10 cellular contexts compared by ENCODE assay signal in genomic region chr15:84638103-84638502, GRCh38. TPM values are rescaled to one million over a fixed set of nuclear protein-coding genes. Genes with fewer than 3 reads are reported as not detected.
DNase-seq lines count a peak whose midpoint lies in the region; ATAC-seq and TF ChIP-seq lines count a peak whose summit lies in the region.
"Had no signal": no experiment of that assay in that cellular context is flagged by ENCODE, and none has a peak within 500 bp of the region (broad histone marks: within the 10 kb centered on the region; RNA-seq: fewer than 3 reads in every experiment).

No MANE protein-coding gene starts in this region.

- H3K9me3 ChIP-seq in CD8-positive, alpha-beta memory T cell (ENCODE audit: low read length): no peaks in the 10 kb centered on the region
- H3K9me3 ChIP-seq in HUES48 (ENCODE audit: control insufficient read depth, insufficient read depth, low read length) (no peaks in the 10 kb centered on the region), hepatocyte (ENCODE audit: low read depth) (no peaks in the 10 kb centered on the region), neural progenitor cell (ENCODE audit: low read depth) (no peaks in the 10 kb centered on the region)

- H3K9me3 Mint-ChIP-seq in CD8-positive, alpha-beta memory T cell: no peaks in the 10 kb centered on the region
- H3K9me3 Mint-ChIP-seq in activated CD8-positive, alpha-beta T cell treated with anti-CD3 and anti-CD28 coated beads for 36 hours: no peaks in the 10 kb centered on the region
- H3K9me3 Mint-ChIP-seq in neural progenitor cell: no peaks in the 10 kb centered on the region

- no peak overlapping the region for H3K27ac ChIP-seq in CD8-positive, alpha-beta memory T cell (ENCODE audit: low read depth, low read length)
- peak overlapping the region; percentile 39 for H3K27ac ChIP-seq in HUES48 (ENCODE audit: low read depth, low read length)
- H3K27ac ChIP-seq in hepatocyte: no peak overlapping the region
- H3K27ac ChIP-seq in neural progenitor cell: no peak overlapping the region

- H3K79me2 ChIP-seq in hepatocyte (peaks cover 25% of the 10 kb centered on the region), neural progenitor cell (ENCODE audit: low read depth) (no peaks in the 10 kb centered on the region)

- H3K4me3 ChIP-seq in CD8-positive, alpha-beta memory T cell (ENCODE audit: low read length): no peak overlapping the region
- H3K4me3 ChIP-seq in HUES48 (ENCODE audit: low read depth, low read length) (no peak overlapping the region), hepatocyte (no peak overlapping the region), neural progenitor cell (no peak overlapping the region)

- no peak for ATAC-seq in activated CD8-positive, alpha-beta T cell treated with anti-CD3 and anti-CD28 coated beads for 36 hours
- ATAC-seq in HG03432 (IDR thresholded peaks at IDR 0.05; ENCODE audit: unreplicated experiment): no peak

- H3K36me3 Mint-ChIP-seq in CD8-positive, alpha-beta memory T cell: peaks cover 0 to 64% (median 10%) of the 10 kb centered on the region in 3 donors
- peaks cover 71% of the 10 kb centered on the region for H3K36me3 Mint-ChIP-seq in activated CD8-positive, alpha-beta T cell treated with anti-CD3 and anti-CD28 coated beads for 36 hours (ENCODE audit: low read depth)
- peaks cover 31% of the 10 kb centered on the region for H3K36me3 Mint-ChIP-seq in neural progenitor cell

- peaks cover 10% of the 10 kb centered on the region for H4K20me1 ChIP-seq in hepatocyte (ENCODE audit: insufficient read depth, poor library complexity, severe bottlenecking)
- peaks cover 22% of the 10 kb centered on the region for H4K20me1 ChIP-seq in neural progenitor cell (ENCODE audit: low read depth)

- intact Hi-C loops in activated CD8-positive, alpha-beta T cell treated with anti-CD3 and anti-CD28 coated beads for 36 hours (cut with micrococcal nuclease): loop anchor here (10.0 kb wide), 1 partner anchor 53 kb away; no protein-coding TSS in a partner anchor

- H3K4me3 Mint-ChIP-seq in CD8-positive, alpha-beta memory T cell: peak overlapping the region in 3 of 7 donors; percentile 1 to 67 (median 12)
- H3K4me3 Mint-ChIP-seq in activated CD8-positive, alpha-beta T cell treated with anti-CD3 and anti-CD28 coated beads for 36 hours: no peak overlapping the region
- no peak overlapping the region for H3K4me3 Mint-ChIP-seq in neural progenitor cell

- H3K4me1 Mint-ChIP-seq in CD8-positive, alpha-beta memory T cell: peaks cover 25 to 30% (median 25%) of the 10 kb centered on the region in 3 donors
- peaks cover 41% of the 10 kb centered on the region for H3K4me1 Mint-ChIP-seq in activated CD8-positive, alpha-beta T cell treated with anti-CD3 and anti-CD28 coated beads for 36 hours (ENCODE audit: low read depth)
- H3K4me1 Mint-ChIP-seq in neural progenitor cell: peaks cover 14% of the 10 kb centered on the region

- POLR2A ChIA-PET in CD8-positive, alpha-beta memory T cell (lab: Charles Lee): interaction anchor here (0.6 to 0.9 kb wide), 2 partner anchors 15 to 67 kb away, joined by 3 read pairs; no protein-coding TSS in a partner anchor
- POLR2A ChIA-PET in activated CD8-positive, alpha-beta T cell treated with anti-CD3 and anti-CD28 coated beads for 36 hours (lab: Charles Lee): interaction anchor here (0.7 to 1.2 kb wide), 2 partner anchors 9 to 16 kb away, joined by 3 to 5 read pairs; partner anchors contain the start of gene WDR73

- H3K9me2 ChIP-seq in hepatocyte (replicated peaks; ENCODE audit: insufficient read depth): no peaks in the 10 kb centered on the region

- no peak overlapping the region for H2AFZ ChIP-seq in hepatocyte
- no peak overlapping the region for H2AFZ ChIP-seq in neural progenitor cell (replicated peaks)

- H3K9ac ChIP-seq in HUES48 (ENCODE audit: low read depth, low read length) (no peak overlapping the region; the same call in 1 of the 2 replicates), neural progenitor cell (no peak overlapping the region)

- CTCF ChIA-PET in CD8-positive, alpha-beta memory T cell (lab: Charles Lee): interaction anchor here (1.0 to 1.5 kb wide), 4 partner anchors 9 to 29 kb away, joined by 3 to 4 read pairs (median 4); no protein-coding TSS in a partner anchor
- CTCF ChIA-PET in activated CD8-positive, alpha-beta T cell treated with anti-CD3 and anti-CD28 coated beads for 36 hours (lab: Charles Lee): interaction anchor here (0.6 to 1.7 kb wide), 6 partner anchors 16 to 65 kb away, joined by 3 to 7 read pairs (median 3); partner anchors contain the start of genes WDR73 and ZSCAN2

- H3K4me2 ChIP-seq in hepatocyte (no peak overlapping the region), neural progenitor cell (no peak overlapping the region)

- WGBS in hepatocyte (ENCODE audit: low lambda C conversion rate, missing lambda C conversion rate): 80% methylated on average over 3 of the region's 3 CpGs

- no peak for TF ChIP-seq CTCF in activated CD8-positive, alpha-beta T cell treated with anti-CD3 and anti-CD28 coated beads for 36 hours (IDR thresholded peaks at IDR 0.05)
- TF ChIP-seq CTCF in hepatocyte (IDR thresholded peaks at IDR 0.05; ENCODE audit: poor library complexity): peak; percentile 26
- no peak for TF ChIP-seq CTCF in neural progenitor cell (IDR thresholded peaks at IDR 0.05)

- no peak for DNase-seq in CD8-positive, alpha-beta memory T cell
- no peak for DNase-seq in activated CD8-positive, alpha-beta T cell treated with anti-CD3 and anti-CD28 coated beads for 36 hours
- DNase-seq in hepatocyte (ENCODE audit: low spot score): peak; percentile 39
- no peak for DNase-seq in neural progenitor cell (ENCODE audit: low spot score)
- no peak for DNase-seq in stimulated activated CD4-positive, alpha-beta T cell treated with anti-CD3 and anti-CD28 coated beads, Interleukin-12 subunit alpha, Interleukin-12 subunit beta, amount 100 ng/mL, for 4 hours
- DNase-seq in NCI-H748 treated with DMSO at 0.1 percent for 48 hours (lab: John Stamatoyannopoulos, UW): no peak
- DNase-seq: activated gamma-delta T cell, NCI-H524 had no signal

- H3K27ac Mint-ChIP-seq in CD8-positive, alpha-beta memory T cell: peak overlapping the region in 5 of 8 donors; percentile 20 to 89 (median 66)
- peak overlapping the region; percentile 78 for H3K27ac Mint-ChIP-seq in activated CD8-positive, alpha-beta T cell treated with anti-CD3 and anti-CD28 coated beads for 36 hours
- no peak overlapping the region for H3K27ac Mint-ChIP-seq in neural progenitor cell

- no peaks in the 10 kb centered on the region for H3K27me3 ChIP-seq in CD8-positive, alpha-beta memory T cell (ENCODE audit: insufficient read depth, low read length, poor library complexity, severe bottlenecking)
- H3K27me3 ChIP-seq in HUES48 (ENCODE audit: control insufficient read depth, insufficient read depth, low read length): peaks cover 15% of the 10 kb centered on the region
- no peaks in the 10 kb centered on the region for H3K27me3 ChIP-seq in hepatocyte
- H3K27me3 ChIP-seq in neural progenitor cell: peaks cover 32% of the 10 kb centered on the region

- peaks cover 30% of the 10 kb centered on the region for H3K4me1 ChIP-seq in CD8-positive, alpha-beta memory T cell (ENCODE audit: insufficient read depth, low read length)
- peaks cover 9% of the 10 kb centered on the region; the same call in 1 of the 2 replicates for H3K4me1 ChIP-seq in HUES48 (ENCODE audit: control insufficient read depth, insufficient read depth, low read length)
- H3K4me1 ChIP-seq in hepatocyte (ENCODE audit: insufficient read depth): peaks cover 10% of the 10 kb centered on the region
- peaks cover 7% of the 10 kb centered on the region for H3K4me1 ChIP-seq in neural progenitor cell

- peaks cover 24% of the 10 kb centered on the region for H3F3A ChIP-seq in neural progenitor cell (ENCODE audit: low read depth)

- peaks cover 32% of the 10 kb centered on the region for H3K36me3 ChIP-seq in CD8-positive, alpha-beta memory T cell (ENCODE audit: insufficient read depth, low read length)
- H3K36me3 ChIP-seq in HUES48 (ENCODE audit: control insufficient read depth, insufficient read depth, low read length) (peaks cover 38% of the 10 kb centered on the region), hepatocyte (replicated peaks; ENCODE audit: insufficient read depth, low read depth) (no peaks in the 10 kb centered on the region), neural progenitor cell (no peaks in the 10 kb centered on the region)

- H3K27me3 Mint-ChIP-seq in CD8-positive, alpha-beta memory T cell: no peaks in the 10 kb centered on the region
- H3K27me3 Mint-ChIP-seq in activated CD8-positive, alpha-beta T cell treated with anti-CD3 and anti-CD28 coated beads for 36 hours: no peaks in the 10 kb centered on the region
- no peaks in the 10 kb centered on the region for H3K27me3 Mint-ChIP-seq in neural progenitor cell (ENCODE audit: insufficient read depth, low read depth)

RNA-seq across cellular contexts. Expression of gene WDR73, which starts 16.0 kb away (rescaled TPM):
- total RNA-seq in CD8-positive, alpha-beta memory T cell: 10 to 100 TPM; 26.7 to 27.7 TPM
- 14.8 TPM for polyA plus RNA-seq in CD8-positive, alpha-beta memory T cell
- total RNA-seq in activated CD8-positive, alpha-beta T cell treated with anti-CD3 and anti-CD28 coated beads for 36 hours: 10 to 100 TPM; 12.4 to 12.5 TPM
- 19.9 and 30.3 TPM in 2 replicates for total RNA-seq in hepatocyte
- polyA plus RNA-seq in hepatocyte: 28.3 and 31.4 TPM in 2 replicates
- 37.4 and 46.8 TPM in 2 replicates for total RNA-seq in neural progenitor cell (ENCODE audit: low replicate concordance)

RNA-seq across cellular contexts. Expression of gene NMB, which starts 19.9 kb away (rescaled TPM):
- 1 to 10 TPM; 3.6 to 5.2 TPM for total RNA-seq in CD8-positive, alpha-beta memory T cell
- polyA plus RNA-seq in CD8-positive, alpha-beta memory T cell: 3.9 TPM
- 1 to 10 TPM; 1.7 to 2.7 TPM for total RNA-seq in activated CD8-positive, alpha-beta T cell treated with anti-CD3 and anti-CD28 coated beads for 36 hours
- 3.8 and 12.8 TPM in 2 replicates for total RNA-seq in hepatocyte
- 15.4 and 15.5 TPM in 2 replicates for polyA plus RNA-seq in hepatocyte
- total RNA-seq in neural progenitor cell (ENCODE audit: low replicate concordance): 0.24 and 3.7 TPM in 2 replicates

RNA-seq across cellular contexts. Expression of gene ZSCAN2, which starts 37.3 kb away (rescaled TPM):
- total RNA-seq in CD8-positive, alpha-beta memory T cell: 10 to 100 TPM; 13.5 to 14.3 TPM
- 6.0 TPM for polyA plus RNA-seq in CD8-positive, alpha-beta memory T cell
- total RNA-seq in activated CD8-positive, alpha-beta T cell treated with anti-CD3 and anti-CD28 coated beads for 36 hours: 1 to 10 TPM; 6.6 to 7.6 TPM
- total RNA-seq in hepatocyte: 14.9 and 21.8 TPM in 2 replicates
- 11.2 and 13.4 TPM in 2 replicates for polyA plus RNA-seq in hepatocyte
- total RNA-seq in neural progenitor cell (ENCODE audit: low replicate concordance): 6.7 and 14.2 TPM in 2 replicates
